Comparison of ENCODE assay signal across 34 cellular contexts in the genomic region with DNA sequence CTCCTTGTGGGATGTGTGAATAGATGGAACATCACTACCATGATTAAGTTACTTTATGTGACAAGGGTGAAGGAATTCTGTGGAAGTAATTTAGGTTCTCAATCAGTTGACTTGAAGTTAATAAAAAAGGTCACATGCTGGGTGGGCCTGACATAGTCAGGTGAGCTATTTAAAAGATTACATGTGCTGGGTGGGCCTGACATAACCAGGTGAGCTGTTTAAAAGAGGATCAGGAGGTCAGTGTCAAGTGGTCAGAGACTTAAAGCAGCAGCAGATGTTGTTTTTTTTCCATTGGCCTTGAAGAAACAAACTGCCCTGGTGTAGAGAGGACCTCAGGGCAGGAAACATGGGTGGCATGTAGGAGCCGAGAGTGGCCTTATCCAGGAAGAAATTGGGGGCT. TPM values are rescaled to one million over a fixed set of nuclear protein-coding genes. Genes with fewer than 3 reads are reported as not detected.
"Had no signal": no experiment of that assay in that cellular context is flagged by ENCODE, and none has a peak within 500 bp of the region (broad histone marks: within the 10 kb centered on the region; RNA-seq: fewer than 3 reads in every experiment).

No MANE protein-coding gene starts in this region.

- H3K4me1 ChIP-seq: esophagus muscularis mucosa, gastroesophageal sphincter had no signal

- ATAC-seq: activated CD4-positive, CD25-positive, alpha-beta regulatory T cell treated with anti-CD3 and anti-CD28 coated beads, Interleukin-2, amount 50 U/mL, for 24 hours; activated CD8-positive, alpha-beta T cell treated with anti-CD3 and anti-CD28 coated beads for 36 hours; activated naive CD4-positive, alpha-beta T cell treated with anti-CD3 and anti-CD28 coated beads, Interleukin-2, amount 50 U/mL, for 72 hours; activated T-cell treated with anti-CD3 and anti-CD28 coated beads, Interleukin-2, amount 50 U/mL, for 4 hours; activated T-helper 17 cell treated with anti-CD3 and anti-CD28 coated beads, Interleukin-2, amount 50 U/mL, for 72 hours; effector memory CD8-positive, alpha-beta T cell; gastroesophageal sphincter; heart right ventricle; T-helper 17 cell had no signal

- FAIRE-seq: astrocyte, bronchial epithelial cell had no signal

- H3K36me3 ChIP-seq: brain microvascular endothelial cell, esophagus muscularis mucosa, gastroesophageal sphincter, WERI-Rb-1 had no signal

- H3K4me3 ChIP-seq: coronary artery, esophagus muscularis mucosa, gastroesophageal sphincter had no signal

- DNase-seq: activated B cell treated with CpG ODN at 0.5 μM for 24 hours; activated CD4-positive, alpha-beta T cell treated with anti-CD3 and anti-CD28 coated beads for 48 hours; activated CD4-positive, alpha-beta T cell treated with anti-CD3 and anti-CD28 coated beads, Interleukin-2, amount 50 U/mL, for 1 hour; activated CD4-positive, alpha-beta T cell treated with anti-CD3 and anti-CD28 coated beads, Interleukin-2, amount 50 U/mL, for 48 hours; activated CD8-positive, alpha-beta memory T cell treated with anti-CD3 and anti-CD28 coated beads for 24 hours; activated CD8-positive, alpha-beta T cell treated with anti-CD3 and anti-CD28 coated beads for 36 hours; activated gamma-delta T cell; activated naive CD4-positive, alpha-beta T cell; activated naive CD4-positive, alpha-beta T cell treated with anti-CD3 and anti-CD28 coated beads, Interleukin-2, amount 10 ng/mL, durations not matched to agents 7 days and 5 days; activated naive CD8-positive, alpha-beta T cell treated with anti-CD3 and anti-CD28 coated beads, Interleukin-2, amount 10 ng/mL, durations not matched to agents 7 days and 5 days; activated T-cell treated with anti-CD3 and anti-CD28 coated beads, Interleukin-2, amount 50 U/mL, for 4 hours; anterior cingulate cortex; brain microvascular endothelial cell; dermis blood vessel endothelial cell; effector CD4-positive, alpha-beta T cell; effector memory CD8-positive, alpha-beta T cell; erythroblast; foreskin melanocyte; heart right ventricle; T-helper 1 cell; T-helper 17 cell; T1000; WERI-Rb-1 had no signal

- H3K27ac ChIP-seq: brain microvascular endothelial cell, coronary artery, esophagus muscularis mucosa, gastroesophageal sphincter, heart right ventricle, WERI-Rb-1 had no signal

- H3K9me3 ChIP-seq: esophagus muscularis mucosa, gastroesophageal sphincter, heart right ventricle had no signal

RNA-seq across cellular contexts. Expression of a gene that starts 3.3 kb away (rescaled TPM):
- total RNA-seq: activated B cell treated with CpG ODN at 0.5 μM for 24 hours, bronchial epithelial cell, cerebellum, fibroblast of villous mesenchyme, glomerular endothelial cell had no signal
